Comparison of ENCODE assay signal across 37 cellular contexts in the genomic region with DNA sequence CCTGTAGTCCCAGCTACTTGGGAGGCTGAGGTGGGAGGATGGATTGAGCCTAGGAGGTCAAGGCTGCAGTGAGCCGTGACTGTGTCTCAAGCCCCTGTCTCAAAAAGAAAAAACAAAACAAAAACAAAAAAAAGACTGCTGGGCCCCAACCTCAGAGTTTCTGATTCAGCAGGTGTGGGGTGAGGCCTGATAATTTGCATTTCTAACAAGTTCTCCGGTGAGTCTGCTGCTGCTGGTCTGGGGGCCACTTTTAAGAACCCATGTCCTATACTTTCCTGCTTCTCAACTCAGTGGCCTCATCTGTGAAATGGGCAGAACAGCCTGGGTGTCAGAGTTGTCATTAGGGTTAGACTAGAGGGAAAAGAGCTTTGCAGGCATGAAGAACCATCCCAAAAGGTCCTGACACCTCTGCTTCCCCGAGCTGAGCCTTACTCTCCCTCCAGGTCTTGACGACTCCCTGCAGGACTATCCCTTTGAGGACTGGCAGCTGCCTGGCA. TPM values are rescaled to one million over a fixed set of nuclear protein-coding genes. Genes with fewer than 3 reads are reported as not detected.
"Had no signal": no experiment of that assay in that cellular context is flagged by ENCODE, and none has a peak within 500 bp of the region (broad histone marks: within the 10 kb centered on the region; RNA-seq: fewer than 3 reads in every experiment).

No MANE protein-coding gene starts in this region.

- H3K9me3 ChIP-seq: esophagus muscularis mucosa, heart right ventricle, left lung, mucosa of descending colon, prostate gland, right atrium auricular region, sigmoid colon, stomach, thyroid gland, vagina had no signal

- ATAC-seq: foreskin keratinocyte; heart right ventricle; left cardiac atrium; left lung; mucosa of descending colon; natural killer cell treated with Interleukin-12 subunit alpha and Interleukin-12 subunit beta and Interleukin-15 and Interleukin-18, amount 100 ng/mL, for 72 hours; stimulated activated effector memory CD8-positive, alpha-beta T cell treated with anti-CD3 and anti-CD28 coated beads, Interleukin-12 subunit alpha, Interleukin-12 subunit beta, amount 100 ng/mL, for 72 hours had no signal

- H3K36me3 ChIP-seq: heart right ventricle, prostate gland, right atrium auricular region, sigmoid colon, vagina had no signal

- H3K27ac ChIP-seq: esophagus muscularis mucosa, foreskin keratinocyte, heart right ventricle, left lung, prostate gland, right atrium auricular region, sigmoid colon, stomach, thyroid gland, vagina had no signal

- H3K4me3 ChIP-seq: esophagus muscularis mucosa, heart right ventricle, left lung, mucosa of descending colon, prostate gland, right atrium auricular region, sigmoid colon, stomach, thyroid gland, vagina had no signal

- FAIRE-seq: endothelial cell of umbilical vein, islet of Langerhans had no signal

- H3K27me3 ChIP-seq: esophagus muscularis mucosa, foreskin keratinocyte, heart right ventricle, left lung, right atrium auricular region, sigmoid colon, stomach, thyroid gland, vagina had no signal

- H3K4me1 ChIP-seq: esophagus muscularis mucosa, foreskin keratinocyte, left lung, prostate gland, right atrium auricular region, sigmoid colon had no signal

- DNase-seq: effector memory CD4-positive, alpha-beta T cell; foreskin keratinocyte; glutamatergic neuron; heart right ventricle; hippocampal formation; left cardiac atrium; mesenchymal stem cell; naive B cell; sigmoid colon; stimulated activated CD4-positive, alpha-beta T cell treated with anti-CD3 and anti-CD28 coated beads, Interleukin-2, amount 100 ng/mL, for 24 hours; stimulated activated CD4-positive, alpha-beta T cell treated with anti-CD3 and anti-CD28 coated beads, Interleukin-4, amount 100 ng/mL, for 24 hours; stimulated activated naive CD4-positive, alpha-beta T cell treated with Interleukin-2 at 50 U/mL for 16 hours; stomach; thyroid gland; trophoblast cell had no signal

RNA-seq across cellular contexts. Expression of gene CNKSR1, which starts 2.8 kb away (rescaled TPM):
- total RNA-seq: endothelial cell of umbilical vein, fibroblast of lung, lung microvascular endothelial cell, skeletal muscle tissue had no signal
- polyA plus RNA-seq: fibroblast of lung had no signal

RNA-seq across cellular contexts. Expression of gene ZNF593OS, which starts 8.4 kb away (rescaled TPM):
- total RNA-seq: endothelial cell of umbilical vein; epithelial cell of proximal tubule; esophagus muscularis mucosa; fibroblast of lung; foreskin keratinocyte; heart right ventricle; kidney epithelial cell; left cardiac atrium; left lung; lower leg skin; lung microvascular endothelial cell; mesothelial cell of epicardium; mucosa of descending colon; natural killer cell treated with Interleukin-12 subunit alpha and Interleukin-12 subunit beta and Interleukin-15 and Interleukin-18, amount 100 ng/mL, for 72 hours; neural crest cell; osteocyte; prostate gland; right atrium auricular region; sigmoid colon; skeletal muscle tissue; stomach; subcutaneous adipose tissue; temporal lobe; ureter; vagina had no signal
- polyA plus RNA-seq: endothelial cell of umbilical vein, fibroblast of lung had no signal

RNA-seq across cellular contexts. Expression of gene CATSPER4, which starts 10.3 kb away (rescaled TPM):
- total RNA-seq: endothelial cell of umbilical vein; epithelial cell of proximal tubule; esophagus muscularis mucosa; fibroblast of lung; foreskin keratinocyte; heart right ventricle; left cardiac atrium; left lung; lower leg skin; lung microvascular endothelial cell; mucosa of descending colon; natural killer cell treated with Interleukin-12 subunit alpha and Interleukin-12 subunit beta and Interleukin-15 and Interleukin-18, amount 100 ng/mL, for 72 hours; neural crest cell; osteocyte; right atrium auricular region; sigmoid colon; skeletal muscle tissue; stomach; subcutaneous adipose tissue; temporal lobe; thyroid gland; ureter; vagina had no signal
- polyA plus RNA-seq: endothelial cell of umbilical vein, fibroblast of lung, foreskin keratinocyte, heart right ventricle, stomach had no signal

RNA-seq across cellular contexts. Expression of gene C1orf232, which starts 11.3 kb away (rescaled TPM):
- total RNA-seq: endothelial cell of umbilical vein; epithelial cell of proximal tubule; esophagus muscularis mucosa; fibroblast of lung; foreskin keratinocyte; heart right ventricle; kidney epithelial cell; left cardiac atrium; left lung; lower leg skin; lung microvascular endothelial cell; mesothelial cell of epicardium; mucosa of descending colon; natural killer cell treated with Interleukin-12 subunit alpha and Interleukin-12 subunit beta and Interleukin-15 and Interleukin-18, amount 100 ng/mL, for 72 hours; neural crest cell; osteocyte; prostate gland; right atrium auricular region; sigmoid colon; skeletal muscle tissue; stomach; subcutaneous adipose tissue; temporal lobe; thyroid gland; ureter; vagina had no signal
- polyA plus RNA-seq: endothelial cell of umbilical vein, fibroblast of lung, foreskin keratinocyte, heart right ventricle, sigmoid colon, stomach had no signal
